ENCODE assay signal across 18 cellular contexts in the genomic region with DNA sequence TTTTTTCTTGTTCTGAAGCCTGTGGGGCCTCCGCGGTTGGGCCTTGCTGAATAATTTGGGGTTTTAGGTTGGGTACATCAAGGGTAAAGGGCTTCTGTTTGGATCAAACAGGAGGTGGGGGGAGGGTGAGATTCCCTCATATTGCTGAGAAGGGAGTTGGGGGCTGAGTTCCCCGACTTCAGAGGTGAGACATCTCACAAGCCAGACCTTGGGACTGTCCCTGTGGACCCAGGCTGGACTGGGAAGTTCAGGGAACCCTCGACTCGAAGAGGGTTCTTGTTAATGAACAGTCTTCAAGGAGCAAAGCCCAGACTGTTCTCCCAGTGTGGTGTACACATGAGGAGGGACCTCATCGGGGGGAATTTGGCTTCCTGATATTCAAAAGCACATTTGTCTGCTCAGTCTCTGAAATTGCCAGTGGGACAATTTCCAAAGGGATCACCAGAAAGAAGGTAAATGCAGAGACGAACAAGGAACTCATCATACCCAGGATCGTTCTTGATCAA.
A peak's percentile ranks its signal among the peaks of the same experiment; 100 is the strongest.
DNase-seq lines count a peak whose midpoint lies in the region.
"Had no signal": no experiment of that assay in that cellular context is flagged by ENCODE, and none has a peak within 500 bp of the region (broad histone marks: within the 10 kb centered on the region; RNA-seq: fewer than 3 reads in every experiment).

No MANE protein-coding gene starts in this region.

- no peaks in the 10 kb centered on the region for H3K36me3 ChIP-seq in H7 (replicated peaks; ENCODE audit: control insufficient read depth, insufficient read depth, low read length)
- H3K36me3 ChIP-seq: HAP-1 had no signal

- no peaks in the 10 kb centered on the region for H3K27me3 ChIP-seq in H7 (ENCODE audit: control insufficient read depth, insufficient read depth, low read length)

- H3K27ac ChIP-seq in angular gyrus (ENCODE audit: low read depth, low read length) (peak overlapping the region; percentile 74), temporal lobe (ENCODE audit: low read depth, low read length) (peak overlapping the region; percentile 72)

- no peak overlapping the region for H3K4me3 ChIP-seq in H7 (ENCODE audit: insufficient read depth, low read depth, low read length)
- H3K4me3 ChIP-seq: HAP-1 had no signal

- DNase-seq in H7 = peak; percentile 8
- peak; percentile 34 for DNase-seq in islet precursor cell
- DNase-seq in NCI-H1930 (lab: John Stamatoyannopoulos, UW) = no peak
- no peak for DNase-seq in DMS153 treated with DMSO at 0.1 percent for 48 hours (lab: John Stamatoyannopoulos, UW; ENCODE audit: unreplicated experiment)
- no peak for DNase-seq in ureter (ENCODE audit: low spot score)
- DNase-seq: ACHN; CD8-positive, alpha-beta memory T cell; DND-41; NCI-H1092 treated with DMSO at 0.1 percent for 48 hours; NCI-H2081 treated with DMSO at 0.1 percent for 48 hours; NCI-H446 treated with DMSO at 0.1 percent for 48 hours; NCI-H748 treated with DMSO at 0.1 percent for 48 hours; OCI-M1; SHP77 treated with DMSO at 0.1 percent for 48 hours; SK-N-SH had no signal

Comparison
In these comparisons a context has a peak if more than half of its experiments do, and no peak if none do; other contexts are left out.
1. DNase-seq: peak in H7 (single experiment) and islet precursor cell (single experiment); none in NCI-H1930 (0 of 2), DMS153 treated with DMSO at 0.1 percent for 48 hours (single experiment) and ureter (single experiment).